Comparison of ENCODE assay signal across 8 cellular contexts in genomic region chr19:18194554-18195238, GRCh38. TPM values are rescaled to one million over a fixed set of nuclear protein-coding genes. Genes with fewer than 3 reads are reported as not detected.
DNase-seq lines count a peak whose midpoint lies in the region; ATAC-seq and TF ChIP-seq lines count a peak whose summit lies in the region.

No MANE protein-coding gene starts in this region.

- H3K4me1 ChIP-seq in HEK293 (ENCODE audit: control insufficient read depth, insufficient read depth, low read length), result no peaks in the 10 kb centered on the region
- peaks cover 7 to 14% of the 10 kb centered on the region in 2 donors for H3K4me1 ChIP-seq in neuronal stem cell (ENCODE audit: control insufficient read depth in 2 of 2, insufficient read depth in 1 of 2, low read depth in 1 of 2, low read length in 2 of 2)

- H3K4ac ChIP-seq in neuronal stem cell (ENCODE audit: low read length), result no peak overlapping the region

- H2BK12ac ChIP-seq in neuronal stem cell (ENCODE audit: low read length), result no peak overlapping the region

- H3K14ac ChIP-seq in neuronal stem cell (ENCODE audit: low read length), result no peak overlapping the region

- CTCF ChIA-PET in HEK293 (lab: Yijun Ruan, JAX), result interaction anchor here (0.5 to 1.4 kb wide), 4 partner anchors 9 to 60 kb away, joined by 3 to 4 read pairs (median 3); a partner anchor contains a TSS

- H3K27me3 ChIP-seq in neuronal stem cell (ENCODE audit: control insufficient read depth in 3 of 3, insufficient read depth in 3 of 3, low read depth in 1 of 3, low read length in 3 of 3), result no peaks in the 10 kb centered on the region

- no peak overlapping the region for H3K9ac ChIP-seq in neuronal stem cell (ENCODE audit: low read depth, low read length, poor library complexity)

- no peak overlapping the region for H4K91ac ChIP-seq in neuronal stem cell (ENCODE audit: low read depth, low read length, poor library complexity)

- ATAC-seq in stimulated activated memory B cell treated with anti-CD40 and anti-IgM and Interleukin-4, amounts not matched to agents 10 μg/mL and 1 μg/mL and 100 μg/mL, for 72 hours, result no peak

- peaks cover 30% of the 10 kb centered on the region for H3K4me1 Mint-ChIP-seq in stimulated activated memory B cell treated with anti-CD40 and anti-IgM and Interleukin-4, amounts not matched to agents 10 μg/mL and 1 μg/mL and 100 μg/mL, for 72 hours

- H2AK5ac ChIP-seq in neuronal stem cell (ENCODE audit: low read depth, low read length), result no peak overlapping the region

- no peak overlapping the region for H4K8ac ChIP-seq in neuronal stem cell (ENCODE audit: low read depth, low read length)

- POLR2A ChIA-PET in HEK293 (lab: Yijun Ruan, JAX), result interaction anchor here (0.6 to 0.7 kb wide), 5 partner anchors 22 to 170 kb away, joined by 3 to 5 read pairs (median 3); a partner anchor contains a TSS

- H3K9me3 ChIP-seq in HEK293 (ENCODE audit: control insufficient read depth, insufficient read depth, low read depth, low read length) (no peaks in the 10 kb centered on the region), neuronal stem cell (replicated peaks in 1 of 2; ENCODE audit: control insufficient read depth in 2 of 2, insufficient read depth in 1 of 2, low read depth in 1 of 2, low read length in 2 of 2) (no peaks in the 10 kb centered on the region)

- H3K9me3 Mint-ChIP-seq in stimulated activated memory B cell treated with anti-CD40 and anti-IgM and Interleukin-4, amounts not matched to agents 10 μg/mL and 1 μg/mL and 100 μg/mL, for 72 hours, result no peaks in the 10 kb centered on the region

- DNase-seq in activated T-cell treated with anti-CD3 and anti-CD28 coated beads, Interleukin-2, amount 50 U/mL, for 1 hour, result peak; percentile 39
- DNase-seq in hepatic stellate cell (ENCODE audit: low spot score) (peak; percentile 46), neuronal stem cell (ENCODE audit: low spot score) (no peak), NCI-H345 (lab: John Stamatoyannopoulos, UW) (no peak), A172 (ENCODE audit: low spot score) (no peak)

- H3K27ac Mint-ChIP-seq in stimulated activated memory B cell treated with anti-CD40 and anti-IgM and Interleukin-4, amounts not matched to agents 10 μg/mL and 1 μg/mL and 100 μg/mL, for 72 hours, result peak overlapping the region; percentile 93

- peak overlapping the region; percentile 76 for H3K4me3 Mint-ChIP-seq in stimulated activated memory B cell treated with anti-CD40 and anti-IgM and Interleukin-4, amounts not matched to agents 10 μg/mL and 1 μg/mL and 100 μg/mL, for 72 hours

- no peak overlapping the region for H2BK120ac ChIP-seq in neuronal stem cell (ENCODE audit: low read depth, low read length)

- H3K36me3 ChIP-seq in HEK293 (ENCODE audit: control insufficient read depth in 2 of 2, insufficient read depth in 1 of 2, low read length in 2 of 2) (peaks cover 3 to 24% of the 10 kb centered on the region in 2 experiments; a peak in 2 of 3 replicates), neuronal stem cell (replicated peaks in 1 of 2; ENCODE audit: control insufficient read depth in 2 of 2, insufficient read depth in 2 of 2, low read length in 2 of 2) (peaks cover 8 to 35% of the 10 kb centered on the region in 2 donors)

- peaks cover 22% of the 10 kb centered on the region for H3K36me3 Mint-ChIP-seq in stimulated activated memory B cell treated with anti-CD40 and anti-IgM and Interleukin-4, amounts not matched to agents 10 μg/mL and 1 μg/mL and 100 μg/mL, for 72 hours

- H3K27ac ChIP-seq in 22Rv1, result peak overlapping the region; percentile 90
- no peak overlapping the region for H3K27ac ChIP-seq in HEK293 (ENCODE audit: extremely low read depth, low read depth, low read length)
- H3K27ac ChIP-seq in neuronal stem cell (replicated peaks; ENCODE audit: low read length), result no peak overlapping the region

- H3K4me3 ChIP-seq in HEK293 (ENCODE audit: low read depth, low read length), result no peak overlapping the region
- peak overlapping the region in 1 of 2 donors; percentile 75 for H3K4me3 ChIP-seq in neuronal stem cell (ENCODE audit: low read length in 2 of 2)

- no peak overlapping the region for H3K23ac ChIP-seq in neuronal stem cell (ENCODE audit: low read depth, low read length, poor library complexity)

- H2BK15ac ChIP-seq in neuronal stem cell (ENCODE audit: low read length), result no peak overlapping the region

- H3K18ac ChIP-seq in neuronal stem cell (ENCODE audit: low read length), result no peak overlapping the region

- H2BK5ac ChIP-seq in neuronal stem cell (ENCODE audit: low read length), result no peak overlapping the region

- H3K79me1 ChIP-seq in neuronal stem cell (ENCODE audit: low read depth, low read length), result peaks cover 1% of the 10 kb centered on the region

- no peaks in the 10 kb centered on the region for H3K27me3 Mint-ChIP-seq in stimulated activated memory B cell treated with anti-CD40 and anti-IgM and Interleukin-4, amounts not matched to agents 10 μg/mL and 1 μg/mL and 100 μg/mL, for 72 hours

- no peak overlapping the region for H3K4me2 ChIP-seq in neuronal stem cell (ENCODE audit: insufficient read depth, low read length, poor library complexity, severe bottlenecking)

- H2AFZ ChIP-seq in neuronal stem cell (ENCODE audit: low read length), result no peak overlapping the region

- no peak for TF ChIP-seq CTCF in 22Rv1 (IDR thresholded peaks at IDR 0.05)
- no peak for TF ChIP-seq CTCF in HEK293 (tag by site-specific recombination; IDR thresholded peaks at IDR 0.05)

- no CpG with 5 or more reads among the region's 27 CpGs for WGBS in neuronal stem cell (ENCODE audit: extremely low coverage in 2 of 2, insufficient read length in 2 of 2, insufficient replicate concordance in 1 of 2), 2 donors

TF ChIP-seq in HEK293, 187 proteins besides CTCF, POLR2A, EP300 and RAD21 (continues in another document):
- TF ChIP-seq ZNF24 (tag by site-specific recombination; IDR thresholded peaks at IDR 0.05) (no peak), ZNF416 (tag by site-specific recombination; IDR thresholded peaks at IDR 0.05) (no peak), KLF16 (tag by site-specific recombination; IDR thresholded peaks at IDR 0.05) (peak; percentile 56), SP3 (tag by site-specific recombination; IDR thresholded peaks at IDR 0.05) (peak; percentile 47; the same call in 1 of the 2 replicates), ZNF670 (tag by site-specific recombination; IDR thresholded peaks at IDR 0.05; ENCODE audit: low read depth) (no peak), ZNF600 (tag by site-specific recombination; IDR thresholded peaks at IDR 0.05) (no peak), EGR2 (tag by site-specific recombination; IDR thresholded peaks at IDR 0.05; ENCODE audit: low read depth) (peak; percentile 50), ZFP41 (tag by site-specific recombination; IDR thresholded peaks at IDR 0.05; ENCODE audit: borderline replicate concordance) (no peak), PATZ1 (tag by site-specific recombination; IDR thresholded peaks at IDR 0.05) (0 out of 2 replicates have a peak, but pooled peaks have one; percentile 35), ELK4 (IDR thresholded peaks at IDR 0.05; ENCODE audit: borderline replicate concordance, low read depth, low read length) (no peak), ZBTB26 (tag by site-specific recombination; optimal IDR thresholded peaks at IDR 0.05) (no peak), ZNF785 (tag by site-specific recombination; IDR thresholded peaks at IDR 0.05) (no peak)

RNA-seq across cellular contexts. Expression of gene MPV17L2, which starts 1.7 kb away (rescaled TPM):
- polyA plus RNA-seq in neuronal stem cell (2013, experiment 1 of 2), result 21.4 TPM
- 20.5 TPM for polyA plus RNA-seq in neuronal stem cell (2013, experiment 2 of 2)
- 17.1 and 40.0 TPM in 2 replicates for total RNA-seq in A172 (2014; rRNA removed; shearing (Covaris generic))

RNA-seq across cellular contexts. Expression of gene RAB3A, which starts 9.1 kb away (rescaled TPM):
- polyA plus RNA-seq in neuronal stem cell (2013, experiment 1 of 2), result 3.4 TPM
- 4.3 TPM for polyA plus RNA-seq in neuronal stem cell (2013, experiment 2 of 2)
- 0.26 and 2.6 TPM in 2 replicates for total RNA-seq in A172 (2014; rRNA removed; shearing (Covaris generic))

RNA-seq across cellular contexts. Expression of gene IFI30, which starts 21.1 kb away (rescaled TPM):
- polyA plus RNA-seq in neuronal stem cell (2013, experiment 1 of 2), result 0.79 TPM
- 0.73 TPM for polyA plus RNA-seq in neuronal stem cell (2013, experiment 2 of 2)
- 28.2 and 40.5 TPM in 2 replicates for total RNA-seq in A172 (2014; rRNA removed; shearing (Covaris generic))

RNA-seq across cellular contexts. Expression of gene PDE4C, which starts 31.5 kb away (rescaled TPM):
- polyA plus RNA-seq in neuronal stem cell (2013, experiment 1 of 2), result 0.14 TPM
- 0.12 TPM for polyA plus RNA-seq in neuronal stem cell (2013, experiment 2 of 2)
- 0.02 TPM in 1 of 2 replicates, not detected in the other for total RNA-seq in A172 (2014; rRNA removed; shearing (Covaris generic))

RNA-seq across cellular contexts. Expression of gene PIK3R2, which starts 41.7 kb away (rescaled TPM):
- 52.3 TPM for polyA plus RNA-seq in neuronal stem cell (2013, experiment 1 of 2)
- polyA plus RNA-seq in neuronal stem cell (2013, experiment 2 of 2), result 51.8 TPM
- 32.3 and 43.2 TPM in 2 replicates for total RNA-seq in A172 (2014; rRNA removed; shearing (Covaris generic))

Comparison
In these comparisons a context has a peak if more than half of its experiments do, and no peak if none do; other contexts are left out.
1. DNase-seq: peak in activated T-cell treated with anti-CD3 and anti-CD28 coated beads, Interleukin-2, amount 50 U/mL, for 1 hour (single experiment) and hepatic stellate cell (single experiment); none in neuronal stem cell (single experiment), NCI-H345 (single experiment) and A172 (single experiment).